Comparison of ENCODE assay signal across 25 cellular contexts in genomic region chr9:98540476-98540875, GRCh38.
"Had no signal": no experiment of that assay in that cellular context is flagged by ENCODE, and none has a peak within 500 bp of the region (broad histone marks: within the 10 kb centered on the region; RNA-seq: fewer than 3 reads in every experiment).

No MANE protein-coding gene starts in this region.

- FAIRE-seq: HTR-8/SVneo, RCC 7860 had no signal

- H3K9me3 ChIP-seq: SJSA1 had no signal

- H3K4me3 ChIP-seq: SJSA1, SK-N-MC had no signal

- DNase-seq: Karpas-422, KG1, MM.1S, NCI-H1092 treated with DMSO at 0.1 percent for 48 hours, NCI-H1436, NCI-H187, NCI-H2029, NCI-H2081 treated with DMSO at 0.1 percent for 48 hours, NCI-H2171, NCI-H226, NCI-H446, NCI-H510A, NCI-H524 treated with DMSO at 0.1 percent for 48 hours, NCI-H69, NCI-H774, Right ventricle myocardium superior, RPMI8226, SIG-M5, SW 1271, T-cell had no signal

- H3K27ac ChIP-seq: HL-60, SJSA1, SK-N-MC had no signal

- ATAC-seq: T-cell had no signal

- H3K27me3 ChIP-seq: SJSA1 had no signal

- H3K36me3 ChIP-seq: SJSA1 had no signal

- H3K4me1 ChIP-seq: SJSA1 had no signal
